In genomic region chr1:22190731-22191130, GRCh38 we compare ENCODE assay signal across 28 cellular contexts.
"Had no signal": no experiment of that assay in that cellular context is flagged by ENCODE, and none has a peak within 500 bp of the region (broad histone marks: within the 10 kb centered on the region; RNA-seq: fewer than 3 reads in every experiment).

No MANE protein-coding gene starts in this region.

- H3K9me3 Mint-ChIP-seq: effector memory CD8-positive, alpha-beta T cell; endodermal cell; mesothelial cell of epicardium; naive B cell had no signal

- ATAC-seq: effector memory CD8-positive, alpha-beta T cell; esophagus mucosa; gastrocnemius medialis; heart right ventricle; left cardiac atrium; left lung; left ventricle myocardium superior; lower lobe of right lung; mucosa of descending colon had no signal

- DNase-seq: dermis blood vessel endothelial cell; dorsolateral prefrontal cortex; effector CD8-positive, alpha-beta T cell; effector memory CD8-positive, alpha-beta T cell; endodermal cell; erythroblast; esophagus squamous epithelium; foreskin fibroblast; foreskin melanocyte; gastrocnemius medialis; glutamatergic neuron; head of caudate nucleus; heart right ventricle; hippocampal formation; left cardiac atrium; left lung; left ventricle myocardium superior; lower lobe of right lung; mesenchymal stem cell; mucosa of descending colon; naive B cell had no signal

- H3K4me3 Mint-ChIP-seq: effector memory CD8-positive, alpha-beta T cell; endodermal cell; mesothelial cell of epicardium; naive B cell had no signal

- H3K9me3 ChIP-seq: esophagus squamous epithelium, gastrocnemius medialis, heart right ventricle, left lung, lower lobe of right lung, mucosa of descending colon had no signal

- H3K27ac ChIP-seq: coronary artery, dorsolateral prefrontal cortex, epithelial cell of prostate, esophagus squamous epithelium, gastrocnemius medialis, heart right ventricle, left lung, lower lobe of right lung had no signal

- H3K4me1 ChIP-seq: esophagus squamous epithelium, gastrocnemius medialis, heart right ventricle, left lung, lower lobe of right lung had no signal

- H3K27ac Mint-ChIP-seq: effector memory CD8-positive, alpha-beta T cell; endodermal cell; mesothelial cell of epicardium had no signal

- H3K36me3 Mint-ChIP-seq: mesothelial cell of epicardium, naive B cell had no signal

- H3K4me3 ChIP-seq: coronary artery, dorsolateral prefrontal cortex, esophagus squamous epithelium, gastrocnemius medialis, heart right ventricle, left lung, lower lobe of right lung, mucosa of descending colon had no signal

- FAIRE-seq: endometrium, islet of Langerhans, keratinocyte had no signal
